1 cellular context compared by ENCODE assay signal in the genomic region with DNA sequence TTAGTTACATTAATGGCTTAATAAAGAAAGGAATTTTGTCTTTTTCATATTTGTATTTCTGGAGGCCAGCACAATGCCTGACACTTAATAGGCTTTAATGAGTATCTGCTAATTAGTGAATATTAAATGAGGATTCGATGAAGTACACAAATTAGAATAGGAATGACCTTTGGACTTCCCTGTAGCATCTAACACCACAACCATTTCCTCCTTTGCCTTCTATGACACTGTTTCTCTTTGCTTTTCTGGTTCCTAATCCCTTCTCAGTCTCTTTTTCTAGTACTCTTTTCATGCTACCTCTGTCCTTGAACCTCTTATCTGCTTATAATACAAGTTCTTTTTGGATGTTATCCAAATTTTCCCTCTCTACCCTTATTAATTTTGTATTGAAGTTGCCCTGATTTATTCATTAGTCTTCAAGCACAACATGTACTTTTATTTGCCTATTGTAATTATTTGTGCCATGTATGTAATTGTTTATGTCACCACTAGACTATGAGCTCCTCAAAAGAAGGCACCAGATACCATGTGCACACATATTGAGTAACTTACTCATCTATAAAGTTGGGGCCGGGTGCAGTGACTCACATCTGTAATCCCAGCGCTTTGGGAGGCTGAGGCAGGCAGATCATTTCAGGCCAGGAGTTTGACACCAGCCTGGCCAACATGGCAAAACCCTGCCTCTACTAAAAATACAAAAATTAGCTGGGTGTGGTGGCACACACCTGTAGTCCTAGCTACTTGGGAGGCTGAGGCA.
TF ChIP-seq lines count a peak whose summit lies in the region.

No MANE protein-coding gene starts in this region.

TF ChIP-seq in A549, 52 proteins besides CTCF, POLR2A, EP300 and RAD21:
- TF ChIP-seq FOSL2 (IDR thresholded peaks at IDR 0.05) (no peak), FOSL2 (CRISPR knock-in tag; IDR thresholded peaks at IDR 0.05) (peak; percentile 25; the same call in 1 of the 2 replicates), NFE2L2 (conservative IDR thresholded peaks at IDR 0.05; ENCODE audit: low read length) (no peak), ESRRA (IDR thresholded peaks at IDR 0.05; ENCODE audit: borderline replicate concordance, low read length) (no peak), CEBPB (IDR thresholded peaks at IDR 0.05) (no peak)
- TF ChIP-seq, protein P1, sequence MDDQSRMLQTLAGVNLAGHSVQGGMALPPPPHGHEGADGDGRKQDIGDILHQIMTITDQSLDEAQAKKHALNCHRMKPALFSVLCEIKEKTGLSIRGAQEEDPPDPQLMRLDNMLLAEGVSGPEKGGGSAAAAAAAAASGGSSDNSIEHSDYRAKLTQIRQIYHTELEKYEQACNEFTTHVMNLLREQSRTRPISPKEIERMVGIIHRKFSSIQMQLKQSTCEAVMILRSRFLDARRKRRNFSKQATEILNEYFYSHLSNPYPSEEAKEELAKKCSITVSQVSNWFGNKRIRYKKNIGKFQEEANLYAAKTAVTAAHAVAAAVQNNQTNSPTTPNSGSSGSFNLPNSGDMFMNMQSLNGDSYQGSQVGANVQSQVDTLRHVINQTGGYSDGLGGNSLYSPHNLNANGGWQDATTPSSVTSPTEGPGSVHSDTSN (IDR thresholded peaks at IDR 0.05), result no peak
